10 cellular contexts compared by ENCODE assay signal in the genomic region with DNA sequence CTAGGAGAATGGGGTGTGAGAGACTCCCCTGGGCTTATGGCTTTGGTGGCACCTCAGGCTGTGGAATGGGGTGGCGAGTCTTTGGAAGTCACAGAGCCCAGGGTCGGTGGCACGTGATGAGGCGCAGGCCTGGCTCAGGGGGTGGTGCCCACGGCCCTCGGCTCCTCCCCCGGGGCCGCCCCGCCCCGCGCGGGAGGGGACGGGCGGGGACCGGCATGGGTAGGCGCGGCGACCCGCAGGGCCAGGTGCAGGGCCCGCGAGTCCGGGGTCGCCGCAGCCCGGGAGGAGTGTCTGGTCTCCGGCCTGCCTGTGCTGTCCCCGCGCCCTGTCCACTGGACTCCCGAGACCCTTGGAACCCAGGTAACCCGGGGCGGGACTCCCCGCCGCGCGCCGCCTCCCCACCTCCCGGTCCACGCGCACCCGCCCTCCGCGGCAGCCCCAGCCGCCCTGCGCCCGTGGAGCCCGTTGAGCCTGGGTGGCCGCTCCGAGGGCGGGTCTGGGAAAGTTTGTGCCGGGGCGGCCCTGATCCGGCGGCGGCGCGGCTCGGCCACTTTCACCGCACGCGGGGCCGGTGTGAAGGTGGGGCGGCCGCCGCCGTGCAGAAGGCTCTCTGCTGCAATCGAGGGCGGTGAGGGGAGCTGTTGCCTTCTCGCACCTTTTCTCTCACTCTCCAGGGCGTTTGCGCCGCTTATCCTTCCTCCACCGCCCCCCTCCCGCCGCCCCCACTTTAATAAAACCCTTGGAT. TPM values are rescaled to one million over a fixed set of nuclear protein-coding genes. Genes with fewer than 3 reads are reported as not detected.
DNase-seq lines count a peak whose midpoint lies in the region; ATAC-seq, FAIRE-seq and TF ChIP-seq lines count a peak whose summit lies in the region.
"Had no signal": no experiment of that assay in that cellular context is flagged by ENCODE, and none has a peak within 500 bp of the region (broad histone marks: within the 10 kb centered on the region; RNA-seq: fewer than 3 reads in every experiment).

A gene with protein sequence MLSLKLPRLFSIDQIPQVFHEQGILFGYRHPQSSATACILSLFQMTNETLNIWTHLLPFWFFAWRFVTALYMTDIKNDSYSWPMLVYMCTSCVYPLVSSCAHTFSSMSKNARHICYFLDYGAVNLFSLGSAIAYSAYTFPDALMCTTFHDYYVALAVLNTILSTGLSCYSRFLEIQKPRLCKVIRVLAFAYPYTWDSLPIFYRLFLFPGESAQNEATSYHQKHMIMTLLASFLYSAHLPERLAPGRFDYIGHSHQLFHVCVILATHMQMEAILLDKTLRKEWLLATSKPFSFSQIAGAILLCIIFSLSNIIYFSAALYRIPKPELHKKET (plus strand): TSS at position 216 of the 745 bp plus-strand sequence. CDS start 61,169 bp downstream, outside the sequence.

- peak within 1 kb of the TSS; percentile 89 for H3K4me2 ChIP-seq in H1 (ENCODE audit: insufficient read depth in 1 of 2, low read depth in 2 of 2, low read length in 2 of 2)

- H4K91ac ChIP-seq in H1 (replicated peaks; ENCODE audit: insufficient read length, low read length): peak within 1 kb of the TSS; percentile 35

- no peak within 1 kb of the TSS for H3K27ac Mint-ChIP-seq in activated CD8-positive, alpha-beta memory T cell treated with anti-CD3 and anti-CD28 coated beads, Interleukin-2, amount 10 ng/mL, durations not matched to agents 7 days and 5 days
- H3K27ac Mint-ChIP-seq: activated naive CD4-positive, alpha-beta T cell treated with anti-CD3 and anti-CD28 coated beads, Interleukin-2, amount 50 U/mL, for 72 hours; stimulated activated naive CD8-positive, alpha-beta T cell treated with anti-CD3 and anti-CD28 coated beads, Interleukin-15, Interleukin-2, amounts not matched to agents 100 ng/mL and 50 ng/mL, for 24 hours had no signal

- no peak for DNase-seq in activated CD8-positive, alpha-beta memory T cell treated with anti-CD3 and anti-CD28 coated beads, Interleukin-2, amount 10 ng/mL, durations not matched to agents 7 days and 5 days
- no peak for DNase-seq in activated CD8-positive, alpha-beta memory T cell treated with anti-CD3 and anti-CD28 coated beads, Interleukin-2, amount 50 U/mL, for 48 hours
- peak; percentile 55 for DNase-seq in RPMI8226
- peak in 1 of 2 experiments; percentile 63 for DNase-seq in H1 (ENCODE audit: low read depth in 1 of 2, low spot score in 2 of 2)
- DNase-seq in vagina (ENCODE audit: extremely low spot score in 2 of 2): no peak
- DNase-seq in G401 (ENCODE audit: low spot score): no peak
- DNase-seq in NCI-H1092 treated with DMSO at 0.1 percent for 48 hours (lab: John Stamatoyannopoulos, UW): no peak

- no peak for TF ChIP-seq EP300 in H1 (IDR thresholded peaks at IDR 0.05; ENCODE audit: borderline replicate concordance in 1 of 2, low read depth in 2 of 2, low read length in 2 of 2)

- no peak for TF ChIP-seq POLR2A in H1 (IDR thresholded peaks at IDR 0.05; ENCODE audit: control extremely low read depth in 1 of 2, low read depth in 2 of 2, low read length in 2 of 2)
- no peak for TF ChIP-seq POLR2A in vagina (IDR thresholded peaks at IDR 0.05)

- POLR2A ChIA-PET in H1 (lab: Charles Lee; ENCODE audit: partially characterized antibody): interaction anchor here (0.8 to 2.4 kb wide), 5 partner anchors 9 to 223 kb away, joined by 3 to 10 read pairs (median 5); partner anchors contain the start of genes KIF23 and RPLP1

- H2BK20ac ChIP-seq in H1 (ENCODE audit: low read length): peak within 1 kb of the TSS; percentile 72; the same call in 1 of the 2 replicates

- no peaks in the 10 kb centered on the region for H3K79me1 ChIP-seq in H1 (ENCODE audit: low read depth, low read length)

- H2BK120ac ChIP-seq in H1 (replicated peaks; ENCODE audit: low read depth, low read length): no peak within 1 kb of the TSS

- H3K14ac ChIP-seq in H1 (ENCODE audit: insufficient read length): no peak within 1 kb of the TSS

- no peaks in the 10 kb centered on the region for H4K20me1 ChIP-seq in H1 (replicated peaks in 1 of 2; ENCODE audit: control insufficient read depth in 1 of 2, insufficient read depth in 2 of 2, low read length in 2 of 2)

- WGBS in H1 (ENCODE audit: extremely low coverage in 1 of 2, insufficient coverage in 1 of 2, insufficient read length in 1 of 2, insufficient replicate concordance in 2 of 2, low coverage in 1 of 2, low lambda C conversion rate in 2 of 2, missing lambda C conversion rate in 1 of 2), 2 experiments: 3% methylated on average over 40 of the region's 74 CpGs; no CpG with 5 or more reads in 1 of the 2 experiments

- H3K4me1 ChIP-seq in H1 (replicated peaks in 1 of 4; ENCODE audit: control insufficient read depth in 3 of 4, insufficient read depth in 4 of 4, low read length in 3 of 4): peaks cover 2 to 14% (median 10%) of the 10 kb centered on the region in 4 experiments
- H3K4me1 ChIP-seq in mucosa of rectum (ENCODE audit: control insufficient read depth in 2 of 2, insufficient read depth in 2 of 2, low read length in 2 of 2): peaks cover 13 to 14% of the 10 kb centered on the region in 2 donors
- peaks cover 14% of the 10 kb centered on the region for H3K4me1 ChIP-seq in vagina

- peak within 1 kb of the TSS; percentile 55 to 84 (median 58) for H3K4me3 ChIP-seq in H1 (ENCODE audit: extremely low read depth in 1 of 4, insufficient read depth in 2 of 4, low read depth in 3 of 4, low read length in 4 of 4)
- H3K4me3 ChIP-seq in mucosa of rectum (ENCODE audit: low read length in 2 of 2): peak within 1 kb of the TSS; percentile 58 to 71
- peak within 1 kb of the TSS; percentile 49 to 53 for H3K4me3 ChIP-seq in vagina

- H2AFZ ChIP-seq in H1 (ENCODE audit: low read length): peak within 1 kb of the TSS; percentile 99

- no peak within 1 kb of the TSS for H3K4me3 Mint-ChIP-seq in activated CD8-positive, alpha-beta memory T cell treated with anti-CD3 and anti-CD28 coated beads, Interleukin-2, amount 10 ng/mL, durations not matched to agents 7 days and 5 days
- H3K4me3 Mint-ChIP-seq: stimulated activated naive CD8-positive, alpha-beta T cell treated with anti-CD3 and anti-CD28 coated beads, Interleukin-15, Interleukin-2, amounts not matched to agents 100 ng/mL and 50 ng/mL, for 24 hours had no signal

- H3K36me3 Mint-ChIP-seq in activated CD8-positive, alpha-beta memory T cell treated with anti-CD3 and anti-CD28 coated beads, Interleukin-2, amount 10 ng/mL, durations not matched to agents 7 days and 5 days: no peaks in the 10 kb centered on the region
- H3K36me3 Mint-ChIP-seq: activated naive CD4-positive, alpha-beta T cell treated with anti-CD3 and anti-CD28 coated beads, Interleukin-2, amount 50 U/mL, for 72 hours had no signal

- CTCF ChIA-PET in activated CD8-positive, alpha-beta memory T cell treated with anti-CD3 and anti-CD28 coated beads, Interleukin-2, amount 10 ng/mL, durations not matched to agents 7 days and 5 days (lab: Charles Lee): no interaction called here
- CTCF ChIA-PET in H1 (lab: Charles Lee; ENCODE audit: partially characterized antibody): interaction anchor here (0.5 to 2.1 kb wide), 10 partner anchors 9 to 240 kb away, joined by 3 to 9 read pairs (median 4); no protein-coding TSS in a partner anchor

- ATAC-seq in activated CD8-positive, alpha-beta memory T cell treated with anti-CD3 and anti-CD28 coated beads, Interleukin-2, amount 10 ng/mL, durations not matched to agents 7 days and 5 days: peak; percentile 45

- H2BK5ac ChIP-seq in H1 (ENCODE audit: low read depth, low read length): no peak within 1 kb of the TSS

- no peaks in the 10 kb centered on the region for H3K9me3 Mint-ChIP-seq in activated CD8-positive, alpha-beta memory T cell treated with anti-CD3 and anti-CD28 coated beads, Interleukin-2, amount 10 ng/mL, durations not matched to agents 7 days and 5 days (ENCODE audit: low read depth)
- H3K9me3 Mint-ChIP-seq: activated naive CD4-positive, alpha-beta T cell treated with anti-CD3 and anti-CD28 coated beads, Interleukin-2, amount 50 U/mL, for 72 hours; stimulated activated naive CD8-positive, alpha-beta T cell treated with anti-CD3 and anti-CD28 coated beads, Interleukin-15, Interleukin-2, amounts not matched to agents 100 ng/mL and 50 ng/mL, for 24 hours had no signal

- in situ Hi-C loops in G401 (cut with HindIII; ENCODE audit: low sequenced_read_pairs): no loop called here

- H3K4me1 Mint-ChIP-seq in activated CD8-positive, alpha-beta memory T cell treated with anti-CD3 and anti-CD28 coated beads, Interleukin-2, amount 10 ng/mL, durations not matched to agents 7 days and 5 days: no peaks in the 10 kb centered on the region

- H3K9ac ChIP-seq in H1 (replicated peaks in 1 of 4; ENCODE audit: extremely low read depth in 1 of 4, low read depth in 3 of 4, low read length in 3 of 4) (no peak within 1 kb of the TSS), mucosa of rectum (ENCODE audit: low read depth in 1 of 2, low read length in 2 of 2) (peak within 1 kb of the TSS; percentile 61 to 72)

- no peak within 1 kb of the TSS; the same call in 1 of the 2 replicates for H2BK12ac ChIP-seq in H1 (ENCODE audit: low read depth, low read length)

- TF ChIP-seq CTCF in H1 (IDR thresholded peaks at IDR 0.05; ENCODE audit: control extremely low read depth in 1 of 3, insufficient read depth in 1 of 3, low read depth in 1 of 3, low read length in 3 of 3): no peak
- TF ChIP-seq CTCF in vagina (IDR thresholded peaks at IDR 0.05): no peak

- H3K27me3 Mint-ChIP-seq in activated CD8-positive, alpha-beta memory T cell treated with anti-CD3 and anti-CD28 coated beads, Interleukin-2, amount 10 ng/mL, durations not matched to agents 7 days and 5 days: peaks cover 57% of the 10 kb centered on the region

- H3K27ac ChIP-seq in H1 (ENCODE audit: low read depth, low read length) (no peak within 1 kb of the TSS), mucosa of rectum (ENCODE audit: low read depth in 2 of 2, low read length in 2 of 2) (peak within 1 kb of the TSS; percentile 48 to 63), vagina (no peak within 1 kb of the TSS)

- intact Hi-C loops in vagina (cut with DNase I): no loop called here

- peak within 1 kb of the TSS; percentile 82 for H4K8ac ChIP-seq in H1 (ENCODE audit: extremely low read depth, insufficient read depth, low read length)

- H3K79me2 ChIP-seq in H1 (ENCODE audit: control insufficient read depth in 1 of 2, insufficient read depth in 2 of 2, low read length in 2 of 2): no peaks in the 10 kb centered on the region

- H3K23ac ChIP-seq in H1 (ENCODE audit: insufficient read length): no peak within 1 kb of the TSS

- no peak within 1 kb of the TSS for H2AK5ac ChIP-seq in H1 (ENCODE audit: low read depth, low read length)

- no peak within 1 kb of the TSS for H2BK15ac ChIP-seq in H1 (ENCODE audit: low read length)

- peaks cover 13% of the 10 kb centered on the region; the same call in 1 of the 2 replicates for H3K23me2 ChIP-seq in H1 (ENCODE audit: low read depth, low read length)

- H3K27me3 ChIP-seq in H1 (replicated peaks in 1 of 4; ENCODE audit: control insufficient read depth in 3 of 4, extremely low read depth in 1 of 4, insufficient read depth in 3 of 4, low read length in 3 of 4): peaks cover 7 to 32% (median 20%) of the 10 kb centered on the region in 4 experiments
- peaks cover 0 to 4% of the 10 kb centered on the region in 2 donors for H3K27me3 ChIP-seq in mucosa of rectum (ENCODE audit: control insufficient read depth in 2 of 2, insufficient read depth in 2 of 2, low read length in 2 of 2)
- no peaks in the 10 kb centered on the region for H3K27me3 ChIP-seq in vagina

- H3K56ac ChIP-seq in H1 (replicated peaks; ENCODE audit: insufficient read length, low read depth, low read length): no peak within 1 kb of the TSS

- H3K9me3 ChIP-seq in H1 (ENCODE audit: insufficient read depth in 2 of 2, low read depth in 1 of 2, low read length in 1 of 2) (no peaks in the 10 kb centered on the region), mucosa of rectum (ENCODE audit: control insufficient read depth in 2 of 2, low read length in 2 of 2) (no peaks in the 10 kb centered on the region), vagina (no peaks in the 10 kb centered on the region)

- H3K18ac ChIP-seq in H1 (ENCODE audit: extremely low read depth, low read length): peak within 1 kb of the TSS; percentile 71

- H3K36me3 ChIP-seq in H1 (ENCODE audit: control insufficient read depth in 2 of 4, insufficient read depth in 4 of 4, low read length in 3 of 4) (no peaks in the 10 kb centered on the region), mucosa of rectum (ENCODE audit: control insufficient read depth in 2 of 2, insufficient read depth in 2 of 2, low read length in 2 of 2) (no peaks in the 10 kb centered on the region), vagina (no peaks in the 10 kb centered on the region)

- H4K5ac ChIP-seq in H1 (ENCODE audit: insufficient read length, low read depth, low read length): no peak within 1 kb of the TSS

- TF ChIP-seq RAD21 in H1 (IDR thresholded peaks at IDR 0.05 in 1 of 2, conservative IDR thresholded peaks at IDR 0.05 in 1 of 2; ENCODE audit: low read depth in 2 of 2, low read length in 2 of 2): no peak

- H3K4ac ChIP-seq in H1 (replicated peaks; ENCODE audit: insufficient read length, low read depth, low read length): peak within 1 kb of the TSS; percentile 39

- FAIRE-seq in H1 (lab: Jason Lieb, UNC): no peak

RNA-seq across cellular contexts. Expression of the gene that starts here (rescaled TPM):
- not detected for total RNA-seq in activated CD8-positive, alpha-beta memory T cell treated with anti-CD3 and anti-CD28 coated beads, Interleukin-2, amount 10 ng/mL, durations not matched to agents 7 days and 5 days
- total RNA-seq in H1 (2021; fragmentation: NEBNext Ultra II Directional; extraction: Animal tissue kit (Norgen Biotek cat#: 25700)): 7.8 and 8.7 TPM in 2 replicates
- polyA plus RNA-seq in H1 (2011; rRNA removed): 15.8 and 18.1 TPM in 2 replicates
- polyA plus RNA-seq in H1 (2011; cell fraction: cytosol; rRNA removed): 10.0 TPM
- 17.0 TPM for polyA plus RNA-seq in H1 (2011; cell fraction: nucleus; rRNA removed)
- polyA plus RNA-seq in H1 (2012, experiment 1 of 2): 5.8 to 8.4 TPM (median 7.3 TPM) in 4 replicates
- polyA plus RNA-seq in H1 (2012, experiment 2 of 2): 4.3 TPM
- polyA plus RNA-seq in H1 (2013, experiment 1 of 2): 9.2 TPM
- polyA plus RNA-seq in H1 (2013, experiment 2 of 2): 9.5 TPM
- 64.9 and 76.4 TPM in 2 replicates for polyA minus RNA-seq in H1 (2011; rRNA and poly(A)+ RNA removed)
- polyA minus RNA-seq in H1 (2011; cell fraction: cytosol; rRNA and poly(A)+ RNA removed): 8.6 TPM
- 15.0 TPM for polyA minus RNA-seq in H1 (2011; cell fraction: nucleus; rRNA and poly(A)+ RNA removed)
- total RNA-seq in vagina: 9.1 TPM
- under 0.01 and 0.03 TPM in 2 replicates for total RNA-seq in G401 (2014; rRNA removed; shearing (Covaris generic))

Comparison
In these comparisons a context has a peak if more than half of its experiments do, and no peak if none do; other contexts are left out.
1. Peak in ATAC-seq in activated CD8-positive, alpha-beta memory T cell treated with anti-CD3 and anti-CD28 coated beads, Interleukin-2, amount 10 ng/mL, durations not matched to agents 7 days and 5 days; RNA of the gene not detected or under 1 TPM.
2. H3K27ac ChIP-seq: peak in mucosa of rectum (2 of 2); none in H1 (single experiment) and vagina (single experiment).
3. H3K9ac ChIP-seq: peak in mucosa of rectum (2 of 2); none in H1 (0 of 4).
4. Peak in every context shown above with its lines, with median percentiles within 50 percentile points of each other: H3K4me3 ChIP-seq.